11 cellular contexts compared by ENCODE assay signal in the genomic region with DNA sequence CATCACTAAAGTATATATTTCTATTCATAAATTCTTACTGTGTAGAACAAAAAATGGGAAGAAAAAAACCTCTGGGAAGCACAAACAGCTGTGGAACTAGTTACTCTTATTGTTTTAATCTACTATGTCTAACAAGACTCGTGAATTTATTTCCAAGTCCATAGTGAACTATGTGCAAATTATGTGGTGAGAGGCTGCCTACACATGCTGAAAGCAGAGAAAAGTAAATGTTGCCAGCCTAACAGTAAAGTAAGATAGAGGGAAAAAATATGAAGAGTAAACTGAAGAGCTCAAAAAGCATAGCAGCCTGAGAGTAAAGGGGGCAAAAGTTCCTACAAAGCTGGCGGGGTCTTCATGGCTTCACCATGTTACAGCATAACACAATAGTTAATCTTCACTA. TPM values are rescaled to one million over a fixed set of nuclear protein-coding genes. Genes with fewer than 3 reads are reported as not detected.
DNase-seq lines count a peak whose midpoint lies in the region; ATAC-seq and TF ChIP-seq lines count a peak whose summit lies in the region.
"Had no signal": no experiment of that assay in that cellular context is flagged by ENCODE, and none has a peak within 500 bp of the region (broad histone marks: within the 10 kb centered on the region; RNA-seq: fewer than 3 reads in every experiment).

No MANE protein-coding gene starts in this region.

- H3T11ph ChIP-seq in H9 (ENCODE audit: low read length), result no peak overlapping the region

- H3K27ac ChIP-seq in AG04450 (ENCODE audit: low read depth, low read length) (no peak overlapping the region), H9 (ENCODE audit: insufficient read length, low read depth, low read length) (no peak overlapping the region)

- no peak overlapping the region for H4K5ac ChIP-seq in H9 (ENCODE audit: insufficient read length, low read depth, low read length)

- H3K27ac Mint-ChIP-seq in H9 (0 out of 7 replicates have a peak overlapping the region, but pooled peaks of 1 of the 3 experiments have one; percentile 33), memory B cell (peak overlapping the region; percentile 84)
- no peak overlapping the region for H3K27ac Mint-ChIP-seq in activated naive CD8-positive, alpha-beta T cell treated with anti-CD3 and anti-CD28 coated beads for 36 hours

- no peak overlapping the region for H2AK5ac ChIP-seq in H9 (ENCODE audit: insufficient read length, low read length)

- H2BK5ac ChIP-seq in H9 (ENCODE audit: insufficient read length, low read length), result no peak overlapping the region

- peak overlapping the region; percentile 18 for H3K4me2 ChIP-seq in H9 (ENCODE audit: insufficient read depth, insufficient read length, low read length)

- H3K23me2 ChIP-seq in H9 (ENCODE audit: insufficient read length, low read depth, low read length, poor library complexity, severe bottlenecking), result peaks cover 4% of the 10 kb centered on the region

- no peak overlapping the region for H3K18ac ChIP-seq in H9 (ENCODE audit: insufficient read length, low read depth, low read length)

- no peak overlapping the region for H3K23ac ChIP-seq in H9 (ENCODE audit: insufficient read length, low read depth, low read length)

- H3K27me3 Mint-ChIP-seq in H9 (ENCODE audit: low read depth) (no peaks in the 10 kb centered on the region), memory B cell (no peaks in the 10 kb centered on the region)
- H3K27me3 Mint-ChIP-seq in activated naive CD8-positive, alpha-beta T cell treated with anti-CD3 and anti-CD28 coated beads for 36 hours, result no peaks in the 10 kb centered on the region

- peaks cover 22 to 34% (median 30%) of the 10 kb centered on the region in 3 experiments for H3K36me3 Mint-ChIP-seq in H9 (ENCODE audit: insufficient read depth in 1 of 3, low read depth in 3 of 3)
- peaks cover 60% of the 10 kb centered on the region for H3K36me3 Mint-ChIP-seq in activated naive CD8-positive, alpha-beta T cell treated with anti-CD3 and anti-CD28 coated beads for 36 hours
- peaks cover 11% of the 10 kb centered on the region for H3K36me3 Mint-ChIP-seq in memory B cell

- no peak overlapping the region for H2BK12ac ChIP-seq in H9 (ENCODE audit: insufficient read length, low read depth, low read length)

- H3K4me1 Mint-ChIP-seq in H9, result peaks cover 36 to 39% of the 10 kb centered on the region in 2 experiments
- peaks cover 57% of the 10 kb centered on the region for H3K4me1 Mint-ChIP-seq in activated naive CD8-positive, alpha-beta T cell treated with anti-CD3 and anti-CD28 coated beads for 36 hours
- H3K4me1 Mint-ChIP-seq in memory B cell, result peaks cover 43% of the 10 kb centered on the region

- no peak overlapping the region for H4K8ac ChIP-seq in H9 (replicated peaks; ENCODE audit: insufficient read length, low read depth, low read length)

- peak overlapping the region; percentile 92 for H3K4me3 ChIP-seq in AG04450 (ENCODE audit: low read depth, low read length)

- no peak for TF ChIP-seq CTCF in AG04450 (IDR thresholded peaks at IDR 0.05; ENCODE audit: low read depth, low read length)
- TF ChIP-seq CTCF in H9 (conservative IDR thresholded peaks at IDR 0.05), result no peak

- H3K9me3 Mint-ChIP-seq in H9, result no peaks in the 10 kb centered on the region; a peak in 2 of 5 replicates
- peaks cover 1% of the 10 kb centered on the region for H3K9me3 Mint-ChIP-seq in activated naive CD8-positive, alpha-beta T cell treated with anti-CD3 and anti-CD28 coated beads for 36 hours
- no peaks in the 10 kb centered on the region for H3K9me3 Mint-ChIP-seq in memory B cell

- no peak overlapping the region for H2BK20ac ChIP-seq in H9 (ENCODE audit: low read depth, low read length, poor library complexity, severe bottlenecking)

- WGBS in H9 (ENCODE audit: extremely low coverage, insufficient read length, low lambda C conversion rate), result no CpG with 5 or more reads among the region's 2 CpGs

- no peaks in the 10 kb centered on the region for H3K4me1 ChIP-seq in H9 (ENCODE audit: insufficient read depth, low read length)

- H4K91ac ChIP-seq in H9 (ENCODE audit: insufficient read length, low read depth, low read length), result no peak overlapping the region

- H3K56ac ChIP-seq in H9 (ENCODE audit: insufficient read length, low read depth, low read length), result no peak overlapping the region

- CTCF ChIA-PET in AG04450 (lab: Charles Lee), result interaction anchor here (1.0 to 1.8 kb wide), 3 partner anchors 181 to 995 kb away, joined by 3 to 4 read pairs (median 4); no protein-coding TSS in a partner anchor

- POLR2A ChIA-PET in AG04450 (lab: Yijun Ruan, JAX), result interaction anchor here (0.5 kb wide), 1 partner anchor 140 kb away, joined by 5 read pairs; no protein-coding TSS in a partner anchor

- H3K4me3 Mint-ChIP-seq in H9 (peak overlapping the region; percentile 57 to 74), memory B cell (peak overlapping the region; percentile 75)
- H3K4me3 Mint-ChIP-seq in activated naive CD8-positive, alpha-beta T cell treated with anti-CD3 and anti-CD28 coated beads for 36 hours, result peak overlapping the region; percentile 91

- H3K9me3 ChIP-seq in AG04450 (ENCODE audit: control insufficient read depth, insufficient read depth, low read length) (no peaks in the 10 kb centered on the region), H9 (ENCODE audit: control insufficient read depth, low read depth, low read length) (no peaks in the 10 kb centered on the region)
- H3K9me3 ChIP-seq: gastrocnemius medialis had no signal

- H3K27me3 ChIP-seq in AG04450 (ENCODE audit: control insufficient read depth, insufficient read depth, low read length) (no peaks in the 10 kb centered on the region), H9 (ENCODE audit: insufficient read depth, low read length) (no peaks in the 10 kb centered on the region)
- H3K27me3 ChIP-seq: gastrocnemius medialis had no signal

- H4K20me1 ChIP-seq in H9 (ENCODE audit: control insufficient read depth, insufficient read depth, insufficient read length), result no peaks in the 10 kb centered on the region

- no peak for ATAC-seq in memory B cell (ENCODE audit: low read depth)
- no peak for ATAC-seq in HG03520 (IDR thresholded peaks at IDR 0.05; ENCODE audit: unreplicated experiment)
- ATAC-seq: gastrocnemius medialis had no signal

- DNase-seq in AG04450 (ENCODE audit: low read depth, low spot score), result no peak
- no peak for DNase-seq in H9
- no peak for DNase-seq in activated naive CD8-positive, alpha-beta T cell treated with anti-CD3 and anti-CD28 coated beads for 36 hours
- no peak for DNase-seq in memory B cell (ENCODE audit: low spot score in 2 of 2)
- no peak for DNase-seq in mesenteric fat pad (ENCODE audit: low spot score)
- no peak for DNase-seq in NOMO-1 treated with dmso at 0.1 percent for 144 hours (lab: John Stamatoyannopoulos, UW; ENCODE audit: unreplicated experiment)
- no peak for DNase-seq in cerebellar nuclear complex (lab: John Stamatoyannopoulos, UW)
- DNase-seq: DMS 273 treated with DMSO at 0.1 percent for 48 hours, gastrocnemius medialis, SHP77 treated with DMSO at 0.1 percent for 48 hours had no signal

- H2BK120ac ChIP-seq in H9 (ENCODE audit: low read depth, low read length, poor library complexity, severe bottlenecking), result no peak overlapping the region

- H2BK15ac ChIP-seq in H9 (ENCODE audit: low read depth, low read length), result no peak overlapping the region

- peaks cover 3% of the 10 kb centered on the region for H3K79me1 ChIP-seq in H9 (ENCODE audit: insufficient read depth, low read depth, low read length, poor library complexity, severe bottlenecking)

- H3K14ac ChIP-seq in H9 (ENCODE audit: insufficient read depth, low read length), result no peak overlapping the region

- no peak overlapping the region for H2AFZ ChIP-seq in H9 (ENCODE audit: low read length)

- no peak overlapping the region for H3K9ac ChIP-seq in H9 (ENCODE audit: extremely low read depth, insufficient read length, low read length)

- H3K79me2 ChIP-seq in H9 (ENCODE audit: insufficient read depth, low read length), result peaks cover 62% of the 10 kb centered on the region

- no peak overlapping the region for H3K4ac ChIP-seq in H9 (ENCODE audit: low read depth, low read length)

RNA-seq across cellular contexts. Expression of a gene that starts 3.0 kb away (rescaled TPM):
- 263 and 326 TPM in 2 replicates for polyA plus RNA-seq in AG04450 (2011; rRNA removed)
- polyA minus RNA-seq in AG04450 (2011; rRNA and poly(A)+ RNA removed), result 215 and 293 TPM in 2 replicates
- total RNA-seq in H9 (2021) (351 and 355 TPM in 2 replicates), mesenteric fat pad (179 TPM)
- 100 to 1,000 TPM; 335 to 339 TPM for total RNA-seq in activated naive CD8-positive, alpha-beta T cell treated with anti-CD3 and anti-CD28 coated beads for 36 hours
